ENCODE assay signal across 8 cellular contexts in the genomic region with DNA sequence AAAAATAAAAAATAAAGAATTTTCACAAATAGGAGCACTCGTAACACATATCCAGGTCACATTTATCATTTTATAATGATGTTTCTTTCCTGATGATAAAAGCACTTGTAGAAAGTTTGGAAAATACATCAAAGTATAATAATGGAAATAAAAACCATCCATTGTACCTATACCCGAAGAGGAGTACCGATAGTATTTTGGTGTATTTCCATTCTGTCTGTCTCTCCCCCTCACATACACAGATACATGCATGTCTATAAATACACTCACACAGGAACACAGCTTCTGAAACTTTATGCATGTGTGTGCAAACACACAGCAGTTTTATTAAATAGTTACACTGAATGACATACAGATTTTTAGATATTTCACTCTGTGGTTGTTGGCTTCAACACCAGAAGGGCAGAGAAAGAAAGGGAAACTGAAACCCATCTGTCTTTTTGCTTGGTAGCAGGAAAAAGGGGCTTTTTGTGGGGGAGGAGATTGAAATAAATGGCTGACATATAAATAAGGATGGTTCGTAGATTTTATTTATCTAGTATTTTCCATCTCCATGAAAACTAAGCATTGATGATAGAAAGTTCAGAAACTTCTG.
A peak's percentile ranks its signal among the peaks of the same experiment; 100 is the strongest.
DNase-seq lines count a peak whose midpoint lies in the region; ATAC-seq and TF ChIP-seq lines count a peak whose summit lies in the region.

No MANE protein-coding gene starts in this region.

- no peak for TF ChIP-seq CTCF in CD4-positive, alpha-beta T cell (IDR thresholded peaks at IDR 0.05)
- no peak for TF ChIP-seq CTCF in fibroblast of the aortic adventitia (IDR thresholded peaks at IDR 0.05; ENCODE audit: insufficient read depth, low read length)

- DNase-seq in CD4-positive, alpha-beta T cell: no peak
- peak; percentile 71 for DNase-seq in NAMALWA (ENCODE audit: low spot score)
- peak; percentile 48 for DNase-seq in fibroblast of the aortic adventitia (ENCODE audit: low read depth)
- DNase-seq in midbrain (lab: John Stamatoyannopoulos, UW): no peak
- no peak for DNase-seq in NOMO-1 treated with DMSO at 0.1 percent for 48 hours (lab: John Stamatoyannopoulos, UW; ENCODE audit: unreplicated experiment)
- no peak for DNase-seq in epidermal melanocyte (ENCODE audit: insufficient read length, low spot score)

- peak overlapping the region; percentile 59 for H3K4me3 ChIP-seq in fibroblast of the aortic adventitia (ENCODE audit: low read depth, low read length)

- POLR2A ChIA-PET in CD4-positive, alpha-beta T cell (lab: Charles Lee): interaction anchor here (0.7 to 1.9 kb wide), 8 partner anchors 10 to 115 kb away, joined by 3 to 7 read pairs (median 4); partner anchors contain the start of gene LRCH1

- H3K27ac Mint-ChIP-seq in CD4-positive, alpha-beta T cell: peak overlapping the region; percentile 81

- H3K27ac ChIP-seq in CD4-positive, alpha-beta T cell (ENCODE audit: low read depth, low read length): peak overlapping the region; percentile 60

- peaks cover 39% of the 10 kb centered on the region for H3K36me3 Mint-ChIP-seq in CD4-positive, alpha-beta T cell (ENCODE audit: low read depth)

- peak; percentile 76 for ATAC-seq in CD4-positive, alpha-beta T cell (ENCODE audit: poor library complexity)
- ATAC-seq in GM21367 (IDR thresholded peaks at IDR 0.05; ENCODE audit: unreplicated experiment) (peak; percentile 38), GM21528 (IDR thresholded peaks at IDR 0.05; ENCODE audit: low FRiP score, unreplicated experiment) (no peak)

- CTCF ChIA-PET in CD4-positive, alpha-beta T cell (lab: Charles Lee): no interaction called here

- H3K4me1 Mint-ChIP-seq in CD4-positive, alpha-beta T cell (ENCODE audit: low read depth): peaks cover 61% of the 10 kb centered on the region

- no peaks in the 10 kb centered on the region for H3K9me3 ChIP-seq in CD4-positive, alpha-beta T cell (ENCODE audit: control insufficient read depth, low read length)

- no peaks in the 10 kb centered on the region for H3K9me3 Mint-ChIP-seq in CD4-positive, alpha-beta T cell

- H3K27me3 Mint-ChIP-seq in CD4-positive, alpha-beta T cell: no peaks in the 10 kb centered on the region

- H3K4me3 Mint-ChIP-seq in CD4-positive, alpha-beta T cell: peak overlapping the region; percentile 87

- intact Hi-C loops in CD4-positive, alpha-beta T cell (cut with DNase I, micrococcal nuclease): loop anchor here (5.0 kb wide), 1 partner anchor 115 kb away; the partner anchor contains the start of gene LRCH1 (in 2 of the 2)

- no peaks in the 10 kb centered on the region for H3K27me3 ChIP-seq in CD4-positive, alpha-beta T cell (ENCODE audit: control insufficient read depth, insufficient read depth, low read length)

Comparison
In these comparisons a context has a peak if more than half of its experiments do, and no peak if none do; other contexts are left out.
1. DNase-seq: peak in NAMALWA (single experiment) and fibroblast of the aortic adventitia (single experiment); none in CD4-positive, alpha-beta T cell (0 of 10), midbrain (single experiment), NOMO-1 treated with DMSO at 0.1 percent for 48 hours (single experiment) and epidermal melanocyte (single experiment).